Comparison of ENCODE assay signal across 8 cellular contexts in genomic region chr9:71766663-71767062, GRCh38. TPM values are rescaled to one million over a fixed set of nuclear protein-coding genes. Genes with fewer than 3 reads are reported as not detected.
DNase-seq lines count a peak whose midpoint lies in the region; ATAC-seq and TF ChIP-seq lines count a peak whose summit lies in the region.

No MANE protein-coding gene starts in this region.

- peak overlapping the region; percentile 72 to 93 for H3K27ac Mint-ChIP-seq in natural killer cell treated with Interleukin-12 subunit alpha and Interleukin-12 subunit beta and Interleukin-15 and Interleukin-18, amount 100 ng/mL, for 72 hours

- no peaks in the 10 kb centered on the region for H3K9me3 Mint-ChIP-seq in natural killer cell treated with Interleukin-12 subunit alpha and Interleukin-12 subunit beta and Interleukin-15 and Interleukin-18, amount 100 ng/mL, for 72 hours

- H3K4me3 ChIP-seq in colonic mucosa, result peak overlapping the region; percentile 82

- H3K36me3 Mint-ChIP-seq in natural killer cell treated with Interleukin-12 subunit alpha and Interleukin-12 subunit beta and Interleukin-15 and Interleukin-18, amount 100 ng/mL, for 72 hours, result no peaks in the 10 kb centered on the region

- TF ChIP-seq CTCF in GM10248 (IDR thresholded peaks at IDR 0.05; ENCODE audit: control extremely low read depth, extremely low read depth, low read depth, missing control alignments) (no peak), colonic mucosa (IDR thresholded peaks at IDR 0.05) (no peak)

- peak overlapping the region; percentile 94 for H3K4me3 Mint-ChIP-seq in natural killer cell treated with Interleukin-12 subunit alpha and Interleukin-12 subunit beta and Interleukin-15 and Interleukin-18, amount 100 ng/mL, for 72 hours

- H3K9ac ChIP-seq in colonic mucosa (ENCODE audit: low read depth in 2 of 2, low read length in 2 of 2), result peak overlapping the region; percentile 77 to 95

- ATAC-seq in HG03571 (IDR thresholded peaks at IDR 0.05; ENCODE audit: unreplicated experiment), result peak; percentile 18
- no peak for ATAC-seq in natural killer cell treated with Interleukin-12 subunit alpha and Interleukin-12 subunit beta and Interleukin-15 and Interleukin-18, amount 100 ng/mL, for 72 hours

- no peaks in the 10 kb centered on the region for H3K9me3 ChIP-seq in colonic mucosa

- no peaks in the 10 kb centered on the region for H3K27me3 Mint-ChIP-seq in natural killer cell treated with Interleukin-12 subunit alpha and Interleukin-12 subunit beta and Interleukin-15 and Interleukin-18, amount 100 ng/mL, for 72 hours

- H3K4me1 Mint-ChIP-seq in natural killer cell treated with Interleukin-12 subunit alpha and Interleukin-12 subunit beta and Interleukin-15 and Interleukin-18, amount 100 ng/mL, for 72 hours (ENCODE audit: low read depth in 2 of 2), result peaks cover 54 to 56% of the 10 kb centered on the region in 2 donors

- H3K36me3 ChIP-seq in colonic mucosa, result no peaks in the 10 kb centered on the region

- peak overlapping the region; percentile 98 for H3K27ac ChIP-seq in colonic mucosa

- peaks cover 10% of the 10 kb centered on the region for H3K4me1 ChIP-seq in colonic mucosa

- H3K27me3 ChIP-seq in colonic mucosa, result no peaks in the 10 kb centered on the region

- DNase-seq in GM10248 (ENCODE audit: extremely low spot score) (peak; percentile 17), colonic mucosa (no peak), amygdala (lab: John Stamatoyannopoulos, UW) (no peak), NCI-H2029 (lab: John Stamatoyannopoulos, UW) (no peak), OCI-M2 (lab: John Stamatoyannopoulos, UW; ENCODE audit: unreplicated experiment) (no peak), cortex of kidney (lab: John Stamatoyannopoulos, UW) (no peak)
- DNase-seq in natural killer cell treated with Interleukin-12 subunit alpha and Interleukin-12 subunit beta and Interleukin-15 and Interleukin-18, amount 100 ng/mL, for 72 hours (ENCODE audit: low spot score), result no peak

- CTCF ChIA-PET in GM10248 (lab: Yijun Ruan, JAX), result interaction anchor here (1.6 to 3.3 kb wide), 3 partner anchors 162 to 482 kb away, joined by 5 to 12 read pairs (median 12); no protein-coding TSS in a partner anchor

- intact Hi-C loops in colonic mucosa (cut with DNase I), result no loop called here

- POLR2A ChIA-PET in GM10248 (lab: Yijun Ruan, JAX), result no interaction called here

RNA-seq across cellular contexts. Expression of gene CEMIP2, which starts 1.6 kb away (rescaled TPM):
- 100 to 1,000 TPM in 1 of 2 donors, 10 to 100 TPM in 1; 72.7 to 111 TPM for total RNA-seq in colonic mucosa
- 10 to 100 TPM; 39.8 to 63.7 TPM for total RNA-seq in natural killer cell treated with Interleukin-12 subunit alpha and Interleukin-12 subunit beta and Interleukin-15 and Interleukin-18, amount 100 ng/mL, for 72 hours
